In the genomic region with DNA sequence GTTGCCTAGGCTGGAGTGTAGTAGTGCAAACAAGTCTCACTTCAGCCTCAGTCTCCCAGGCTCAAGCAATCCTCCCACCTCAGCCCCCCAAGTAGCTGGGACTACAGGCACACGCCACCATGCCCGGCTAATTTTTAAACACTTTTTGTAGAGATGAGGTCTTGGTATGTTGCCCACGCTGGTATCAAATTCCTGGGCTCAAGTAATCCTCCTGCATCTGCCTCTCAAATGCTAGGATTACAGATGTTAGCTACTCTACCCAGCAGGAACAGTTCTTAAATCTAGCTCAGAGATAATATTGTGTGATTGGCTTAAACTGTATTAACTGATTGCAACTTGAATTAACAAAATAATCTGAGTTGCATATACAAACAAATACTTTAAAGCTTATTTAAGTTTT, we compare ENCODE assay signal across 27 cellular contexts.
"Had no signal": no experiment of that assay in that cellular context is flagged by ENCODE, and none has a peak within 500 bp of the region (broad histone marks: within the 10 kb centered on the region; RNA-seq: fewer than 3 reads in every experiment).

No MANE protein-coding gene starts in this region.

- DNase-seq: activated CD4-positive, alpha-beta T cell treated with anti-CD3 and anti-CD28 coated beads for 48 hours; activated CD4-positive, alpha-beta T cell treated with anti-CD3 and anti-CD28 coated beads, Interleukin-2, amount 50 U/mL, for 48 hours; activated CD8-positive, alpha-beta memory T cell treated with anti-CD3 and anti-CD28 coated beads for 24 hours; activated gamma-delta T cell; activated naive CD4-positive, alpha-beta T cell treated with anti-CD3 and anti-CD28 coated beads, Interleukin-2, amount 10 ng/mL, durations not matched to agents 7 days and 5 days; activated naive CD8-positive, alpha-beta T cell treated with anti-CD3 and anti-CD28 coated beads, Interleukin-2, amount 10 ng/mL, durations not matched to agents 7 days and 5 days; cerebellar nuclear complex; colonic mucosa; dorsolateral prefrontal cortex; effector memory CD4-positive, alpha-beta T cell; gastrocnemius medialis; glutamatergic neuron; left ventricle myocardium inferior; naive B cell; occipital lobe; stimulated activated CD4-positive, alpha-beta T cell treated with anti-CD3 and anti-CD28 coated beads, Interleukin-2, amount 100 ng/mL, for 48 hours; stimulated activated naive CD8-positive, alpha-beta T cell treated with anti-CD3 and anti-CD28 coated beads, Interleukin-15, Interleukin-2, amounts not matched to agents 100 U/mL and 50 U/mL, for 24 hours; T-helper 9 cell; testis; transverse colon; WERI-Rb-1 had no signal

- H3K4me1 ChIP-seq: ascending aorta, colonic mucosa, testis, transverse colon had no signal

- H3K4me3 ChIP-seq: ascending aorta, cardiac muscle cell, colonic mucosa, gastrocnemius medialis, left ventricle myocardium inferior, lung, right atrium auricular region, testis, transverse colon had no signal

- H3K36me3 ChIP-seq: ascending aorta, cardiac muscle cell, colonic mucosa, gastrocnemius medialis, left ventricle myocardium inferior, right atrium auricular region, transverse colon, WERI-Rb-1 had no signal

- H3K9ac ChIP-seq: parathyroid adenoma had no signal

- H3K9me3 ChIP-seq: ascending aorta, colonic mucosa, gastrocnemius medialis, left ventricle myocardium inferior, right atrium auricular region, testis, transverse colon had no signal

- H3K27ac ChIP-seq: ascending aorta, cardiac muscle cell, colonic mucosa, dorsolateral prefrontal cortex, gastrocnemius medialis, left ventricle myocardium inferior, parathyroid adenoma, testis, transverse colon, WERI-Rb-1 had no signal

- H3K27me3 ChIP-seq: ascending aorta, cardiac muscle cell, colonic mucosa, dorsolateral prefrontal cortex, gastrocnemius medialis, right atrium auricular region, testis, transverse colon had no signal

- H2AFZ ChIP-seq: parathyroid adenoma had no signal

- ATAC-seq: activated CD4-positive, CD25-positive, alpha-beta regulatory T cell treated with anti-CD3 and anti-CD28 coated beads, Interleukin-2, amount 50 U/mL, for 24 hours; gastrocnemius medialis; stimulated activated naive CD8-positive, alpha-beta T cell treated with anti-CD3 and anti-CD28 coated beads, Interleukin-15, Interleukin-2, amounts not matched to agents 100 U/mL and 50 U/mL, for 24 hours had no signal
